ENCODE assay signal across 26 cellular contexts in genomic region chr11:11057472-11057854, GRCh38.
"Had no signal": no experiment of that assay in that cellular context is flagged by ENCODE, and none has a peak within 500 bp of the region (broad histone marks: within the 10 kb centered on the region; RNA-seq: fewer than 3 reads in every experiment).

No MANE protein-coding gene starts in this region.

- DNase-seq: activated CD4-positive, alpha-beta T cell treated with anti-CD3 and anti-CD28 coated beads, Interleukin-2, amount 10 ng/mL, durations not matched to agents 7 days and 5 days; activated CD8-positive, alpha-beta T cell treated with anti-CD3 and anti-CD28 coated beads, Interleukin-2, amount 10 ng/mL, durations not matched to agents 7 days and 5 days; activated gamma-delta T cell; activated naive CD4-positive, alpha-beta T cell treated with anti-CD3 and anti-CD28 coated beads, Interleukin-2, amount 50 U/mL, for 16 hours; activated naive CD8-positive, alpha-beta T cell treated with anti-CD3 and anti-CD28 coated beads, Interleukin-2, amount 50 U/mL, for 24 hours; anterior cingulate cortex; brain microvascular endothelial cell; colonic mucosa; dorsolateral prefrontal cortex; effector memory CD8-positive, alpha-beta T cell; esophagus squamous epithelium; heart right ventricle; kidney; left ventricle myocardium inferior; midbrain; stimulated activated CD4-positive, alpha-beta T cell treated with anti-CD3 and anti-CD28 coated beads, Interleukin-2, amount 100 ng/mL, for 48 hours; stimulated activated CD8-positive, alpha-beta memory T cell treated with anti-CD3 and anti-CD28 coated beads, Interleukin-4, amount 100 ng/mL, for 48 hours; stimulated activated naive B cell treated with anti-CD40 and anti-IgM and Interleukin-4, amounts not matched to agents 10 μg/mL and 1 μg/mL and 100 μg/mL, for 72 hours; upper lobe of right lung had no signal

- ATAC-seq: activated CD4-positive, CD25-positive, alpha-beta regulatory T cell treated with anti-CD3 and anti-CD28 coated beads, Interleukin-2, amount 50 U/mL, for 24 hours; activated CD8-positive, alpha-beta T cell treated with anti-CD3 and anti-CD28 coated beads, Interleukin-2, amount 10 ng/mL, durations not matched to agents 7 days and 5 days; activated naive CD8-positive, alpha-beta T cell treated with anti-CD3 and anti-CD28 coated beads, Interleukin-2, amount 50 U/mL, for 24 hours; effector memory CD8-positive, alpha-beta T cell; heart right ventricle; natural killer cell treated with Interleukin-12 subunit alpha and Interleukin-12 subunit beta and Interleukin-15 and Interleukin-18, amount 100 ng/mL, for 72 hours; sciatic nerve; SK-N-SH treated with all-trans-retinoic acid at 6 μM for 48 hours; stimulated activated naive B cell treated with anti-CD40 and anti-IgM and Interleukin-4, amounts not matched to agents 10 μg/mL and 1 μg/mL and 100 μg/mL, for 72 hours; upper lobe of right lung had no signal

- H3K27me3 ChIP-seq: brain microvascular endothelial cell, colonic mucosa, dorsolateral prefrontal cortex, esophagus squamous epithelium, heart right ventricle, upper lobe of right lung had no signal

- H2AFZ ChIP-seq: parathyroid adenoma had no signal

- H3K9me3 ChIP-seq: colonic mucosa, upper lobe of right lung had no signal

- H3K36me3 ChIP-seq: brain microvascular endothelial cell, colonic mucosa, esophagus squamous epithelium, heart right ventricle, left ventricle myocardium inferior, thoracic aorta, upper lobe of right lung had no signal

- H3K27me3 Mint-ChIP-seq: activated CD4-positive, alpha-beta T cell treated with anti-CD3 and anti-CD28 coated beads, Interleukin-2, amount 10 ng/mL, durations not matched to agents 7 days and 5 days had no signal

- H3K4me1 ChIP-seq: colonic mucosa, esophagus squamous epithelium, heart right ventricle, left ventricle myocardium inferior, parathyroid adenoma, upper lobe of right lung had no signal

- H3K4me3 Mint-ChIP-seq: activated CD4-positive, alpha-beta T cell treated with anti-CD3 and anti-CD28 coated beads, Interleukin-2, amount 10 ng/mL, durations not matched to agents 7 days and 5 days; activated CD8-positive, alpha-beta T cell treated with anti-CD3 and anti-CD28 coated beads, Interleukin-2, amount 10 ng/mL, durations not matched to agents 7 days and 5 days; activated naive CD8-positive, alpha-beta T cell treated with anti-CD3 and anti-CD28 coated beads, Interleukin-2, amount 50 U/mL, for 24 hours; activated T-helper 1 cell treated with anti-CD3 and anti-CD28 coated beads, Interleukin-12 subunit alpha, Interleukin-12 subunit beta, Interleukin-2, Interleukin-4 antibody, amounts not matched to agents 30 ng/mL and 10 ng/mL and 1 ng/mL, durations not matched to agents 14 hours and 24 hours and 36 hours; effector memory CD8-positive, alpha-beta T cell; natural killer cell treated with Interleukin-12 subunit alpha and Interleukin-12 subunit beta and Interleukin-15 and Interleukin-18, amount 100 ng/mL, for 72 hours; stimulated activated naive B cell treated with anti-CD40 and anti-IgM and Interleukin-4, amounts not matched to agents 10 μg/mL and 1 μg/mL and 100 μg/mL, for 72 hours had no signal

- H3K9ac ChIP-seq: parathyroid adenoma had no signal

- H3K4me1 Mint-ChIP-seq: activated CD4-positive, alpha-beta T cell treated with anti-CD3 and anti-CD28 coated beads, Interleukin-2, amount 10 ng/mL, durations not matched to agents 7 days and 5 days; activated naive CD8-positive, alpha-beta T cell treated with anti-CD3 and anti-CD28 coated beads, Interleukin-2, amount 50 U/mL, for 24 hours; stimulated activated naive B cell treated with anti-CD40 and anti-IgM and Interleukin-4, amounts not matched to agents 10 μg/mL and 1 μg/mL and 100 μg/mL, for 72 hours had no signal

- H3K4me3 ChIP-seq: colonic mucosa, dorsolateral prefrontal cortex, esophagus squamous epithelium, heart right ventricle, left ventricle myocardium inferior, thoracic aorta, upper lobe of right lung had no signal

- H3K27ac ChIP-seq: brain microvascular endothelial cell, colonic mucosa, dorsolateral prefrontal cortex, esophagus squamous epithelium, heart right ventricle, left ventricle myocardium inferior, parathyroid adenoma, thoracic aorta, upper lobe of right lung had no signal

- H3K27ac Mint-ChIP-seq: activated CD4-positive, alpha-beta T cell treated with anti-CD3 and anti-CD28 coated beads, Interleukin-2, amount 10 ng/mL, durations not matched to agents 7 days and 5 days; activated CD8-positive, alpha-beta T cell treated with anti-CD3 and anti-CD28 coated beads, Interleukin-2, amount 10 ng/mL, durations not matched to agents 7 days and 5 days; activated naive CD8-positive, alpha-beta T cell treated with anti-CD3 and anti-CD28 coated beads, Interleukin-2, amount 50 U/mL, for 24 hours; activated T-helper 1 cell treated with anti-CD3 and anti-CD28 coated beads, Interleukin-12 subunit alpha, Interleukin-12 subunit beta, Interleukin-2, Interleukin-4 antibody, amounts not matched to agents 30 ng/mL and 10 ng/mL and 1 ng/mL, durations not matched to agents 14 hours and 24 hours and 36 hours; effector memory CD8-positive, alpha-beta T cell; natural killer cell treated with Interleukin-12 subunit alpha and Interleukin-12 subunit beta and Interleukin-15 and Interleukin-18, amount 100 ng/mL, for 72 hours; stimulated activated naive B cell treated with anti-CD40 and anti-IgM and Interleukin-4, amounts not matched to agents 10 μg/mL and 1 μg/mL and 100 μg/mL, for 72 hours had no signal
